In genomic region chr11:76233196-76233921, GRCh38 we compare ENCODE assay signal across 1 cellular context.
TF ChIP-seq lines count a peak whose summit lies in the region.

No MANE protein-coding gene starts in this region.

TF ChIP-seq in GM23338, 12 proteins besides CTCF, POLR2A, EP300 and RAD21 (continued from another document):
- no peak for TF ChIP-seq ZNF462 (CRISPR knock-in tag; IDR thresholded peaks at IDR 0.05)
- TF ChIP-seq EZH2 (IDR thresholded peaks at IDR 0.05; ENCODE audit: low read depth, unreplicated experiment): no peak
- TF ChIP-seq CREB1 (CRISPR knock-in tag; IDR thresholded peaks at IDR 0.05; ENCODE audit: low read depth): no peak
- TF ChIP-seq EZH2phosphoT487 (IDR thresholded peaks at IDR 0.05; ENCODE audit: unreplicated experiment): no peak
- TF ChIP-seq ETS1 (IDR thresholded peaks at IDR 0.05): no peak
